1 cellular context compared by ENCODE assay signal in the genomic region with DNA sequence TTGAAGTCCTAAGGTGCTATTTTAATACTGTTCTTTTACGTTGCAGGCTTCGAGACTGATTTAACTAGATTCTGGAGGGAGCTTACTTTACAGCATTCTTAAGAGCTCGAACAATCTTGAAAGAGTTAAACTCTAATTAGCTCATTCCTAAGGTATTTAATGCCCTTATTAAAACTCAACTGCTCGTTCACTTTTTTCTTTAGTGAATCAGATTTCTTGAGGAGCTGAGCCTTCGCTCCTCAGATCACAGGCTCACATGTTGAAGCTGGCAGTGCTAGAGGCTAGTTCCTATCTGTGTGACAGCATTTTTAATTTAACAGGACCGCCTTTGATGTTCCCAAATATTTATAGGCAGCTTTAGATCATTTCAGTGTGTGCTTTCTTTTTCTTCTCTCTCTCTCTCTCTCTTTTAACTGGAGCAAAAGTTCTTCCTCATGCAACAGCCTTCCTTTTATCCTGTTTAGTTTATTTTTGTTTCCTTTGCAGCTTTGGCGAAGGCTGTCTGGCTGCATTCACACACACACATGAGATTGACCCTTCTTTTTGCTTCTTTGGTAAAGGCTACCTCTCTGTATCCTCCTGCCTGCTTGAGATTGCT.
TF ChIP-seq lines count a peak whose summit lies in the region.

No MANE protein-coding gene starts in this region.

TF ChIP-seq in IMR-90, 13 proteins besides CTCF, POLR2A, EP300 and RAD21:
- TF ChIP-seq RCOR1 (IDR thresholded peaks at IDR 0.05; ENCODE audit: insufficient replicate concordance, low read length), result no peak
- no peak for TF ChIP-seq MAFK (IDR thresholded peaks at IDR 0.05; ENCODE audit: low read depth, low read length)
- TF ChIP-seq MAZ (IDR thresholded peaks at IDR 0.05; ENCODE audit: borderline replicate concordance, low read depth, low read length), result no peak
- no peak for TF ChIP-seq SMC3 (IDR thresholded peaks at IDR 0.05; ENCODE audit: low read depth, low read length)
- TF ChIP-seq RFX5 (IDR thresholded peaks at IDR 0.05; ENCODE audit: low read depth, low read length), result no peak
- TF ChIP-seq, protein P1, sequence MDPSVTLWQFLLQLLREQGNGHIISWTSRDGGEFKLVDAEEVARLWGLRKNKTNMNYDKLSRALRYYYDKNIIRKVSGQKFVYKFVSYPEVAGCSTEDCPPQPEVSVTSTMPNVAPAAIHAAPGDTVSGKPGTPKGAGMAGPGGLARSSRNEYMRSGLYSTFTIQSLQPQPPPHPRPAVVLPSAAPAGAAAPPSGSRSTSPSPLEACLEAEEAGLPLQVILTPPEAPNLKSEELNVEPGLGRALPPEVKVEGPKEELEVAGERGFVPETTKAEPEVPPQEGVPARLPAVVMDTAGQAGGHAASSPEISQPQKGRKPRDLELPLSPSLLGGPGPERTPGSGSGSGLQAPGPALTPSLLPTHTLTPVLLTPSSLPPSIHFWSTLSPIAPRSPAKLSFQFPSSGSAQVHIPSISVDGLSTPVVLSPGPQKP (IDR thresholded peaks at IDR 0.05; ENCODE audit: borderline replicate concordance, low read depth, low read length), result no peak
- TF ChIP-seq CEBPB (IDR thresholded peaks at IDR 0.05; ENCODE audit: low read depth, low read length), result no peak
- TF ChIP-seq, protein P2, sequence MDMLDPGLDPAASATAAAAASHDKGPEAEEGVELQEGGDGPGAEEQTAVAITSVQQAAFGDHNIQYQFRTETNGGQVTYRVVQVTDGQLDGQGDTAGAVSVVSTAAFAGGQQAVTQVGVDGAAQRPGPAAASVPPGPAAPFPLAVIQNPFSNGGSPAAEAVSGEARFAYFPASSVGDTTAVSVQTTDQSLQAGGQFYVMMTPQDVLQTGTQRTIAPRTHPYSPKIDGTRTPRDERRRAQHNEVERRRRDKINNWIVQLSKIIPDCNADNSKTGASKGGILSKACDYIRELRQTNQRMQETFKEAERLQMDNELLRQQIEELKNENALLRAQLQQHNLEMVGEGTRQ (IDR thresholded peaks at IDR 0.05; ENCODE audit: low read depth, low read length), result no peak
- no peak for TF ChIP-seq BHLHE40 (IDR thresholded peaks at IDR 0.05; ENCODE audit: low read depth, low read length)
- no peak for TF ChIP-seq CHD1 (IDR thresholded peaks at IDR 0.05; ENCODE audit: low read depth, low read length)
- no peak for TF ChIP-seq NFE2L2 (IDR thresholded peaks at IDR 0.05; ENCODE audit: low read depth, low read length)
- no peak for TF ChIP-seq FOS (IDR thresholded peaks at IDR 0.05; ENCODE audit: low read depth, low read length)
- no peak for TF ChIP-seq MXI1 (IDR thresholded peaks at IDR 0.05; ENCODE audit: borderline replicate concordance, low read depth, low read length)
